1 cellular context compared by ENCODE assay signal in the genomic region with DNA sequence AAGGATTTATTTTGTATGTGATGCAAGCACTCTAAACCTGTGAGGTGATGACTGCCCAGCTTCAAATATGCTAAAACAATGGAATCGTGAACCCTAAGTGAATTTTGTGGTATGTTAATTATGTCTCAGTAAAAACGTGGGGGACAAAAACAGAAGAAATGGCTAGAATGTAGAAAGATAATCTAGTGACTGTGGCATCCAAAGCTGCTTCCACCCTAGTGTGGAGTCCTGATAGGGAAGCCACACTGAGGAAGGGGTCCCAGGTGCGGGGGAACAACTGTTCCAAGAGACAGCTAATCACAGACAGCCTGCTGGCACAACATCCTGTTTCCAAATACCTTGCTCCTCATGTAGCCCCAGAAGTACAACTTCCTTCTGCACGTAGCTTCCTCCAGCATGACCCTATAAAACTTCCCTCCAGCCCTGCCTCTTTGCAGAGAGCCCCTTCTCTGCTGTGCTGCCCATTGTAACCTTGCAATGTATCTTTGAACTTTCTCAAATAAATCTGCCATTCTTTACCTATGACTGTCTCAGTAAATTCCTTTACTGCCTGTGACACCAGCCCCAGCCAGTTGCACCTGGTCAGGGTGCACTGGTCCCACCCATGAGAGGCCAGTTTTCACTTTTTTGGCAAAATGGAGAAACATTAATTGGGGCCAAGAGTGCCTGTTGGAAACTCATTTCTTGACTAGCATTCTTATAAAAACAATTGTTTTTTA.
TF ChIP-seq lines count a peak whose summit lies in the region.

No MANE protein-coding gene starts in this region.

TF ChIP-seq in K562, 482 proteins besides CTCF, POLR2A, EP300 and RAD21 (continues in another document):
- no peak for TF ChIP-seq XRCC4 (IDR thresholded peaks at IDR 0.05; ENCODE audit: extremely low read depth, insufficient read depth, insufficient read length)
- TF ChIP-seq, protein P1, sequence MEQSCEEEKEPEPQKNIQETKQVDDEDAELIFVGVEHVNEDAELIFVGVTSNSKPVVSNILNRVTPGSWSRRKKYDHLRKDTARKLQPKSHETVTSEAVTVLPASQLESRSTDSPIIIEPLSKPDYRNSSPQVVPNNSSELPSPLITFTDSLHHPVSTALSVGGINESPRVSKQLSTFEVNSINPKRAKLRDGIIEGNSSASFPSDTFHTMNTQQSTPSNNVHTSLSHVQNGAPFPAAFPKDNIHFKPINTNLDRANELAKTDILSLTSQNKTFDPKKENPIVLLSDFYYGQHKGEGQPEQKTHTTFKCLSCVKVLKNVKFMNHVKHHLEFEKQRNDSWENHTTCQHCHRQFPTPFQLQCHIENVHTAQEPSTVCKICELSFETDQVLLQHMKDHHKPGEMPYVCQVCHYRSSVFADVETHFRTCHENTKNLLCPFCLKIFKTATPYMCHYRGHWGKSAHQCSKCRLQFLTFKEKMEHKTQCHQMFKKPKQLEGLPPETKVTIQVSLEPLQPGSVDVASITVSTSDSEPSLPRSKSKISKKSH (CRISPR knock-in tag; IDR thresholded peaks at IDR 0.05), result no peak
- TF ChIP-seq FOXK1 (CRISPR knock-in tag; IDR thresholded peaks at IDR 0.05; ENCODE audit: borderline replicate concordance), result no peak
- TF ChIP-seq SMAD3 (CRISPR knock-in tag; conservative IDR thresholded peaks at IDR 0.05), result no peak
- TF ChIP-seq RB1 (IDR thresholded peaks at IDR 0.05; ENCODE audit: low read depth), result no peak
- TF ChIP-seq ZNF354B (CRISPR knock-in tag; IDR thresholded peaks at IDR 0.05), result no peak
- TF ChIP-seq SMARCC2 (IDR thresholded peaks at IDR 0.05; ENCODE audit: low read depth), result no peak
- TF ChIP-seq ZNF121 (CRISPR knock-in tag; conservative IDR thresholded peaks at IDR 0.05), result no peak
- no peak for TF ChIP-seq BACH1 (tag; IDR thresholded peaks at IDR 0.05)
- TF ChIP-seq, protein P2, sequence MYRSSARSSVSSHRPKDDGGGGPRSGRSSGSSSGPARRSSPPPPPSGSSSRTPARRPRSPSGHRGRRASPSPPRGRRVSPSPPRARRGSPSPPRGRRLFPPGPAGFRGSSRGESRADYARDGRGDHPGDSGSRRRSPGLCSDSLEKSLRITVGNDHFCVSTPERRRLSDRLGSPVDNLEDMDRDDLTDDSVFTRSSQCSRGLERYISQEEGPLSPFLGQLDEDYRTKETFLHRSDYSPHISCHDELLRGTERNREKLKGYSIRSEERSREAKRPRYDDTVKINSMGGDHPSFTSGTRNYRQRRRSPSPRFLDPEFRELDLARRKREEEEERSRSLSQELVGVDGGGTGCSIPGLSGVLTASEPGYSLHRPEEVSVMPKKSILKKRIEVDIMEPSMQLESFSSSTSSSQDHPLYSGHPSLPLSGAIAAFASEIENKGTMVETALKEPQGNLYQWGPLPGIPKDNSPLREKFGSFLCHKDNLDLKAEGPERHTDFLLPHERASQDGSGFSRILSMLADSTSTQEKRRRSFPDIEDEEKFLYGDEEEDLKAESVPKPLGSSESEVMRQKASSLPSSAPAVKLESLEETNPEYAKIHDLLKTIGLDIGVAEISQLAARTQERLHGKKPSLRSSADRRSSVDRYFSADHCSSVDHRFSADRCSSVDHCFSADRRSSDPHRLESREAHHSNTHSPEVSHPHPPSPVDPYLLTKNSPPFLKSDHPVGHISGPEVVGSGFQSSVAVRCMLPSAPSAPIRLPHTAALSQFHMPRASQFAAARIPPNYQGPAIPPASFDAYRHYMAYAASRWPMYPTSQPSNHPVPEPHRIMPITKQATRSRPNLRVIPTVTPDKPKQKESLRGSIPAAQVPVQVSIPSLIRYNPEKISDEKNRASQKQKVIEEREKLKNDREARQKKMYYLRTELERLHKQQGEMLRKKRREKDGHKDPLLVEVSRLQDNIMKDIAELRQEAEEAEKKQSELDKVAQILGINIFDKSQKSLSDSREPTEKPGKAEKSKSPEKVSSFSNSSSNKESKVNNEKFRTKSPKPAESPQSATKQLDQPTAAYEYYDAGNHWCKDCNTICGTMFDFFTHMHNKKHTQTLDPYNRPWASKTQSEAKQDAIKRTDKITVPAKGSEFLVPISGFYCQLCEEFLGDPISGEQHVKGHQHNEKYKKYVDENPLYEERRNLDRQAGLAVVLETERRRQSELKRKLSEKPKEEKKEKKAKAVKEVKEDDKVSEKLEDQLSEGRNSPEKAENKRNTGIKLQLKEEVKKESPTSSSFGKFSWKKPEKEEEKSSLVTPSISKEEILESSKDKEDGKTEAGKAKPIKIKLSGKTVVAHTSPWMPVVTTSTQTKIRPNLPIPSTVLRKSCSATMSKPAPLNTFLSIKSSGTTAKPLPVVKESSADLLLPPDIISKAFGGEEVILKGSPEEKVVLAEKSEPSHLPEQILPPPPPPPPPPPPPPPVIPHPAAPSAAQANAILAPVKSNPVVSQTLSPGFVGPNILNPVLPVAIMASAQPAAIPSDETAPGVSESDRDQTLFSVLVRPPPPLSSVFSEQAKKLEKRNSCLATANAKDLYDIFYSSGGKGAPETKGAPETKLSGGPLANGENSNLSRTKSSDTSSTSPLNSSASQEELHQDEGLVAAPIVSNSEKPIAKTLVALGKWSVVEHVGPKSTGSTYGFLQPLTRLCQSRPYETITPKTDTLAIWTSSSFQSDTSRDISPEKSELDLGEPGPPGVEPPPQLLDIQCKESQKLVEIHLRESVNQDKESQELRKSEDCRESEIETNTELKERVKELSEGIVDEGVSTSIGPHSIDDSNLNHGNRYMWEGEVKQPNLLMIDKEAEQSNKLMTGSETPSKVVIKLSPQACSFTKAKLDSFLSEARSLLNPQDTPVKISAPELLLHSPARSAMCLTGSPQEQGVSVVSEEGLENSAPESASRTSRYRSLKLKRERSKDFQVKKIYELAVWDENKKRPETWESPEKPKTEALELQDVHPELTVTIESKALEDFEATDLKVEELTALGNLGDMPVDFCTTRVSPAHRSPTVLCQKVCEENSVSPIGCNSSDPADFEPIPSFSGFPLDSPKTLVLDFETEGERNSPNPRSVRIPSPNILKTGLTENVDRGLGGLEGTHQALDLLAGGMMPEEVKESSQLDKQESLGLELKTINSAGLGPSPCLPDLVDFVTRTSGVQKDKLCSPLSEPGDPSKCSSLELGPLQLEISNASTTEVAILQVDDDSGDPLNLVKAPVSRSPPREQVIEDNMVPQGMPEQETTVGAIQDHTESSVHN (IDR thresholded peaks at IDR 0.05; ENCODE audit: borderline replicate concordance in 1 of 2, low read depth in 1 of 2), result no peak
- TF ChIP-seq, protein P3, sequence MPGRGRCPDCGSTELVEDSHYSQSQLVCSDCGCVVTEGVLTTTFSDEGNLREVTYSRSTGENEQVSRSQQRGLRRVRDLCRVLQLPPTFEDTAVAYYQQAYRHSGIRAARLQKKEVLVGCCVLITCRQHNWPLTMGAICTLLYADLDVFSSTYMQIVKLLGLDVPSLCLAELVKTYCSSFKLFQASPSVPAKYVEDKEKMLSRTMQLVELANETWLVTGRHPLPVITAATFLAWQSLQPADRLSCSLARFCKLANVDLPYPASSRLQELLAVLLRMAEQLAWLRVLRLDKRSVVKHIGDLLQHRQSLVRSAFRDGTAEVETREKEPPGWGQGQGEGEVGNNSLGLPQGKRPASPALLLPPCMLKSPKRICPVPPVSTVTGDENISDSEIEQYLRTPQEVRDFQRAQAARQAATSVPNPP (IDR thresholded peaks at IDR 0.05; ENCODE audit: borderline replicate concordance, insufficient read depth, insufficient read length), result no peak
- TF ChIP-seq, protein P4, sequence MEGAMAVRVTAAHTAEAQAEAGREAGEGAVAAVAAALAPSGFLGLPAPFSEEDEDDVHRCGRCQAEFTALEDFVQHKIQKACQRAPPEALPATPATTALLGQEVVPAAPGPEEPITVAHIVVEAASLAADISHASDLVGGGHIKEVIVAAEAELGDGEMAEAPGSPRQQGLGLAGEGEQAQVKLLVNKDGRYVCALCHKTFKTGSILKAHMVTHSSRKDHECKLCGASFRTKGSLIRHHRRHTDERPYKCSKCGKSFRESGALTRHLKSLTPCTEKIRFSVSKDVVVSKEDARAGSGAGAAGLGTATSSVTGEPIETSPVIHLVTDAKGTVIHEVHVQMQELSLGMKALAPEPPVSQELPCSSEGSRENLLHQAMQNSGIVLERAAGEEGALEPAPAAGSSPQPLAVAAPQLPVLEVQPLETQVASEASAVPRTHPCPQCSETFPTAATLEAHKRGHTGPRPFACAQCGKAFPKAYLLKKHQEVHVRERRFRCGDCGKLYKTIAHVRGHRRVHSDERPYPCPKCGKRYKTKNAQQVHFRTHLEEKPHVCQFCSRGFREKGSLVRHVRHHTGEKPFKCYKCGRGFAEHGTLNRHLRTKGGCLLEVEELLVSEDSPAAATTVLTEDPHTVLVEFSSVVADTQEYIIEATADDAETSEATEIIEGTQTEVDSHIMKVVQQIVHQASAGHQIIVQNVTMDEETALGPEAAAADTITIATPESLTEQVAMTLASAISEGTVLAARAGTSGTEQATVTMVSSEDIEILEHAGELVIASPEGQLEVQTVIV (CRISPR knock-in tag; IDR thresholded peaks at IDR 0.05; ENCODE audit: borderline replicate concordance), result no peak
- TF ChIP-seq ZNF316 (IDR thresholded peaks at IDR 0.05), result no peak
- TF ChIP-seq, protein P5, sequence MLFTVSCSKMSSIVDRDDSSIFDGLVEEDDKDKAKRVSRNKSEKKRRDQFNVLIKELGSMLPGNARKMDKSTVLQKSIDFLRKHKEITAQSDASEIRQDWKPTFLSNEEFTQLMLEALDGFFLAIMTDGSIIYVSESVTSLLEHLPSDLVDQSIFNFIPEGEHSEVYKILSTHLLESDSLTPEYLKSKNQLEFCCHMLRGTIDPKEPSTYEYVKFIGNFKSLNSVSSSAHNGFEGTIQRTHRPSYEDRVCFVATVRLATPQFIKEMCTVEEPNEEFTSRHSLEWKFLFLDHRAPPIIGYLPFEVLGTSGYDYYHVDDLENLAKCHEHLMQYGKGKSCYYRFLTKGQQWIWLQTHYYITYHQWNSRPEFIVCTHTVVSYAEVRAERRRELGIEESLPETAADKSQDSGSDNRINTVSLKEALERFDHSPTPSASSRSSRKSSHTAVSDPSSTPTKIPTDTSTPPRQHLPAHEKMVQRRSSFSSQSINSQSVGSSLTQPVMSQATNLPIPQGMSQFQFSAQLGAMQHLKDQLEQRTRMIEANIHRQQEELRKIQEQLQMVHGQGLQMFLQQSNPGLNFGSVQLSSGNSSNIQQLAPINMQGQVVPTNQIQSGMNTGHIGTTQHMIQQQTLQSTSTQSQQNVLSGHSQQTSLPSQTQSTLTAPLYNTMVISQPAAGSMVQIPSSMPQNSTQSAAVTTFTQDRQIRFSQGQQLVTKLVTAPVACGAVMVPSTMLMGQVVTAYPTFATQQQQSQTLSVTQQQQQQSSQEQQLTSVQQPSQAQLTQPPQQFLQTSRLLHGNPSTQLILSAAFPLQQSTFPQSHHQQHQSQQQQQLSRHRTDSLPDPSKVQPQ (CRISPR knock-in tag; IDR thresholded peaks at IDR 0.05; ENCODE audit: borderline replicate concordance), result no peak
- TF ChIP-seq, protein P6, sequence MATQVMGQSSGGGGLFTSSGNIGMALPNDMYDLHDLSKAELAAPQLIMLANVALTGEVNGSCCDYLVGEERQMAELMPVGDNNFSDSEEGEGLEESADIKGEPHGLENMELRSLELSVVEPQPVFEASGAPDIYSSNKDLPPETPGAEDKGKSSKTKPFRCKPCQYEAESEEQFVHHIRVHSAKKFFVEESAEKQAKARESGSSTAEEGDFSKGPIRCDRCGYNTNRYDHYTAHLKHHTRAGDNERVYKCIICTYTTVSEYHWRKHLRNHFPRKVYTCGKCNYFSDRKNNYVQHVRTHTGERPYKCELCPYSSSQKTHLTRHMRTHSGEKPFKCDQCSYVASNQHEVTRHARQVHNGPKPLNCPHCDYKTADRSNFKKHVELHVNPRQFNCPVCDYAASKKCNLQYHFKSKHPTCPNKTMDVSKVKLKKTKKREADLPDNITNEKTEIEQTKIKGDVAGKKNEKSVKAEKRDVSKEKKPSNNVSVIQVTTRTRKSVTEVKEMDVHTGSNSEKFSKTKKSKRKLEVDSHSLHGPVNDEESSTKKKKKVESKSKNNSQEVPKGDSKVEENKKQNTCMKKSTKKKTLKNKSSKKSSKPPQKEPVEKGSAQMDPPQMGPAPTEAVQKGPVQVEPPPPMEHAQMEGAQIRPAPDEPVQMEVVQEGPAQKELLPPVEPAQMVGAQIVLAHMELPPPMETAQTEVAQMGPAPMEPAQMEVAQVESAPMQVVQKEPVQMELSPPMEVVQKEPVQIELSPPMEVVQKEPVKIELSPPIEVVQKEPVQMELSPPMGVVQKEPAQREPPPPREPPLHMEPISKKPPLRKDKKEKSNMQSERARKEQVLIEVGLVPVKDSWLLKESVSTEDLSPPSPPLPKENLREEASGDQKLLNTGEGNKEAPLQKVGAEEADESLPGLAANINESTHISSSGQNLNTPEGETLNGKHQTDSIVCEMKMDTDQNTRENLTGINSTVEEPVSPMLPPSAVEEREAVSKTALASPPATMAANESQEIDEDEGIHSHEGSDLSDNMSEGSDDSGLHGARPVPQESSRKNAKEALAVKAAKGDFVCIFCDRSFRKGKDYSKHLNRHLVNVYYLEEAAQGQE (CRISPR knock-in tag; IDR thresholded peaks at IDR 0.05; ENCODE audit: low read depth), result no peak
- no peak for TF ChIP-seq SRF (CRISPR knock-in tag; IDR thresholded peaks at IDR 0.05)
- TF ChIP-seq TEAD4 (IDR thresholded peaks at IDR 0.05; ENCODE audit: low read length), result peak; percentile 93
- no peak for TF ChIP-seq TEAD4 (CRISPR knock-in tag; IDR thresholded peaks at IDR 0.05; ENCODE audit: borderline replicate concordance)
- TF ChIP-seq, protein P7, sequence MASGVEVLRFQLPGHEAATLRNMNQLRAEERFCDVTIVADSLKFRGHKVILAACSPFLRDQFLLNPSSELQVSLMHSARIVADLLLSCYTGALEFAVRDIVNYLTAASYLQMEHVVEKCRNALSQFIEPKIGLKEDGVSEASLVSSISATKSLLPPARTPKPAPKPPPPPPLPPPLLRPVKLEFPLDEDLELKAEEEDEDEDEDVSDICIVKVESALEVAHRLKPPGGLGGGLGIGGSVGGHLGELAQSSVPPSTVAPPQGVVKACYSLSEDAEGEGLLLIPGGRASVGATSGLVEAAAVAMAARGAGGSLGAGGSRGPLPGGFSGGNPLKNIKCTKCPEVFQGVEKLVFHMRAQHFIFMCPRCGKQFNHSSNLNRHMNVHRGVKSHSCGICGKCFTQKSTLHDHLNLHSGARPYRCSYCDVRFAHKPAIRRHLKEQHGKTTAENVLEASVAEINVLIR (CRISPR knock-in tag; IDR thresholded peaks at IDR 0.05), result no peak
- no peak for TF ChIP-seq MYBL2 (IDR thresholded peaks at IDR 0.05; ENCODE audit: low read depth)
- TF ChIP-seq MYBL2 (CRISPR knock-in tag; IDR thresholded peaks at IDR 0.05; ENCODE audit: borderline replicate concordance), result no peak
- no peak for TF ChIP-seq ZNF41 (CRISPR knock-in tag; conservative IDR thresholded peaks at IDR 0.05)
- TF ChIP-seq ZNF134 (CRISPR knock-in tag; conservative IDR thresholded peaks at IDR 0.05), result no peak
- TF ChIP-seq, protein P8, sequence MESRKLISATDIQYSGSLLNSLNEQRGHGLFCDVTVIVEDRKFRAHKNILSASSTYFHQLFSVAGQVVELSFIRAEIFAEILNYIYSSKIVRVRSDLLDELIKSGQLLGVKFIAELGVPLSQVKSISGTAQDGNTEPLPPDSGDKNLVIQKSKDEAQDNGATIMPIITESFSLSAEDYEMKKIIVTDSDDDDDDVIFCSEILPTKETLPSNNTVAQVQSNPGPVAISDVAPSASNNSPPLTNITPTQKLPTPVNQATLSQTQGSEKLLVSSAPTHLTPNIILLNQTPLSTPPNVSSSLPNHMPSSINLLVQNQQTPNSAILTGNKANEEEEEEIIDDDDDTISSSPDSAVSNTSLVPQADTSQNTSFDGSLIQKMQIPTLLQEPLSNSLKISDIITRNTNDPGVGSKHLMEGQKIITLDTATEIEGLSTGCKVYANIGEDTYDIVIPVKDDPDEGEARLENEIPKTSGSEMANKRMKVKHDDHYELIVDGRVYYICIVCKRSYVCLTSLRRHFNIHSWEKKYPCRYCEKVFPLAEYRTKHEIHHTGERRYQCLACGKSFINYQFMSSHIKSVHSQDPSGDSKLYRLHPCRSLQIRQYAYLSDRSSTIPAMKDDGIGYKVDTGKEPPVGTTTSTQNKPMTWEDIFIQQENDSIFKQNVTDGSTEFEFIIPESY (CRISPR knock-in tag; IDR thresholded peaks at IDR 0.05), result no peak
- TF ChIP-seq CC2D1A (IDR thresholded peaks at IDR 0.05), result peak; percentile 35; the same call in 1 of the 2 replicates
- no peak for TF ChIP-seq ZNF232 (CRISPR knock-in tag; IDR thresholded peaks at IDR 0.05)
- TF ChIP-seq ZFX (CRISPR knock-in tag; IDR thresholded peaks at IDR 0.05), result no peak
